Comparison of ENCODE assay signal across 19 cellular contexts in genomic region chr2:766255-766654, GRCh38.
DNase-seq lines count a peak whose midpoint lies in the region; ATAC-seq and TF ChIP-seq lines count a peak whose summit lies in the region.
"Had no signal": no experiment of that assay in that cellular context is flagged by ENCODE, and none has a peak within 500 bp of the region (broad histone marks: within the 10 kb centered on the region; RNA-seq: fewer than 3 reads in every experiment).

No MANE protein-coding gene starts in this region.

- H3K27me3 Mint-ChIP-seq in effector memory CD8-positive, alpha-beta T cell: peaks cover 8 to 26% of the 10 kb centered on the region in 2 donors
- peaks cover 3 to 9% of the 10 kb centered on the region in 2 donors for H3K27me3 Mint-ChIP-seq in natural killer cell (ENCODE audit: low read depth in 2 of 2)
- H3K27me3 Mint-ChIP-seq in T-helper 17 cell: peaks cover 12% of the 10 kb centered on the region

- H2AFZ ChIP-seq in DND-41 (ENCODE audit: low read depth, low read length): peak overlapping the region; percentile 41
- H2AFZ ChIP-seq: GM23248 had no signal

- DNase-seq in DND-41: no peak
- peak; percentile 18 for DNase-seq in RPMI7951 (ENCODE audit: low read depth)
- DNase-seq in effector memory CD8-positive, alpha-beta T cell: no peak
- no peak for DNase-seq in natural killer cell
- no peak for DNase-seq in T-helper 17 cell
- DNase-seq in GM20000 (ENCODE audit: low spot score): no peak
- no peak for DNase-seq in activated gamma-delta T cell treated with Interleukin-2 at 50 U/mL for 16 hours
- DNase-seq: Calu3; CD8-positive, alpha-beta T cell; DMS79 treated with DMSO at 0.1 percent for 48 hours; EL; GM23248; HFFc6 had no signal

- H3K36me3 ChIP-seq in DND-41 (ENCODE audit: insufficient read depth, low read length): no peaks in the 10 kb centered on the region
- H3K36me3 ChIP-seq: BLaER1 treated with 17β-estradiol and CSF1 and Interleukin-3, amounts not matched to agents 10 nM and 100 nM had no signal

- no peak for ATAC-seq in DND-41 (ENCODE audit: insufficient read depth, low read depth)
- no peak for ATAC-seq in effector memory CD8-positive, alpha-beta T cell (replicated peaks)
- no peak for ATAC-seq in natural killer cell
- no peak for ATAC-seq in T-helper 17 cell
- ATAC-seq in GM19463 (IDR thresholded peaks at IDR 0.05; ENCODE audit: unreplicated experiment): no peak
- ATAC-seq: CD8-positive, alpha-beta T cell; GM12878; HCT116 had no signal

- no peaks in the 10 kb centered on the region for H4K20me1 ChIP-seq in DND-41 (ENCODE audit: insufficient read depth, low read length)
- H4K20me1 ChIP-seq: BLaER1 treated with 17β-estradiol and CSF1 and Interleukin-3, amounts not matched to agents 10 nM and 100 nM had no signal

- peak overlapping the region; percentile 55 for H3K4me2 ChIP-seq in DND-41 (ENCODE audit: insufficient read depth, low read length)
- H3K4me2 ChIP-seq: BLaER1 treated with 17β-estradiol and CSF1 and Interleukin-3, amounts not matched to agents 10 nM and 100 nM had no signal

- intact Hi-C loops in natural killer cell (cut with micrococcal nuclease): no loop called here

- H3K27ac ChIP-seq in DND-41 (ENCODE audit: low read length): peak overlapping the region; percentile 99
- H3K27ac ChIP-seq: BLaER1 treated with 17β-estradiol and CSF1 and Interleukin-3, amounts not matched to agents 10 nM and 100 nM; GM23248; HL-60 had no signal

- TF ChIP-seq CTCF in DND-41 (IDR thresholded peaks at IDR 0.05; ENCODE audit: borderline replicate concordance, extremely low read depth, low read length, poor library complexity, severe bottlenecking): no peak
- no peak for TF ChIP-seq CTCF in natural killer cell (IDR thresholded peaks at IDR 0.05)
- no peak for TF ChIP-seq CTCF in GM20000 (IDR thresholded peaks at IDR 0.05; ENCODE audit: extremely low read depth, missing control alignments)

- no peaks in the 10 kb centered on the region for H3K9me3 Mint-ChIP-seq in effector memory CD8-positive, alpha-beta T cell
- H3K9me3 Mint-ChIP-seq in natural killer cell: no peaks in the 10 kb centered on the region
- H3K9me3 Mint-ChIP-seq: CD8-positive, alpha-beta T cell had no signal

- peaks cover 7% of the 10 kb centered on the region for H3K36me3 Mint-ChIP-seq in effector memory CD8-positive, alpha-beta T cell (ENCODE audit: insufficient read depth)
- H3K36me3 Mint-ChIP-seq in natural killer cell: no peaks in the 10 kb centered on the region
- no peaks in the 10 kb centered on the region for H3K36me3 Mint-ChIP-seq in T-helper 17 cell (ENCODE audit: low read depth)
- H3K36me3 Mint-ChIP-seq: CD8-positive, alpha-beta T cell had no signal

- H3K9ac ChIP-seq in DND-41 (ENCODE audit: low read depth, low read length): peak overlapping the region; percentile 61
- H3K9ac ChIP-seq: BLaER1 treated with 17β-estradiol and CSF1 and Interleukin-3, amounts not matched to agents 10 nM and 100 nM; GM23248 had no signal

- H3K27ac Mint-ChIP-seq in effector memory CD8-positive, alpha-beta T cell: peak overlapping the region in 1 of 2 donors; percentile 54
- H3K27ac Mint-ChIP-seq in natural killer cell: peak overlapping the region; percentile 23 to 73
- H3K27ac Mint-ChIP-seq in T-helper 17 cell: no peak overlapping the region
- H3K27ac Mint-ChIP-seq: B cell; CD8-positive, alpha-beta T cell; HFFc6 had no signal

- H3K9me3 ChIP-seq in DND-41 (ENCODE audit: insufficient read depth, low read length, severe bottlenecking): peaks cover 5% of the 10 kb centered on the region
- no peaks in the 10 kb centered on the region for H3K9me3 ChIP-seq in T-helper 17 cell (ENCODE audit: control insufficient read depth, low read length, poor library complexity, severe bottlenecking)

- H3K27me3 ChIP-seq in DND-41 (ENCODE audit: insufficient read depth, low read length, poor library complexity): no peaks in the 10 kb centered on the region
- H3K27me3 ChIP-seq: BLaER1 treated with 17β-estradiol and CSF1 and Interleukin-3, amounts not matched to agents 10 nM and 100 nM had no signal

- H3K4me3 ChIP-seq in DND-41 (ENCODE audit: low read depth in 1 of 2, low read length in 2 of 2): peak overlapping the region in 1 of 2 experiments; percentile 42; a peak in 1 of 4 replicates
- H3K4me3 ChIP-seq: BLaER1 treated with 17β-estradiol and CSF1 and Interleukin-3, amounts not matched to agents 10 nM and 100 nM; GM12878; GM23248 had no signal

- H3K79me2 ChIP-seq in DND-41 (ENCODE audit: insufficient read depth, low read length): 0 out of 2 replicates have a peak, but pooled peaks cover 8% of the 10 kb centered on the region

- peak overlapping the region; percentile 39 for H3K4me3 Mint-ChIP-seq in effector memory CD8-positive, alpha-beta T cell
- H3K4me3 Mint-ChIP-seq in natural killer cell (peak overlapping the region; percentile 71), T-helper 17 cell (no peak overlapping the region)
- H3K4me3 Mint-ChIP-seq: B cell; CD8-positive, alpha-beta T cell; HFFc6 had no signal

- peaks cover 28 to 32% of the 10 kb centered on the region in 2 donors for H3K4me1 Mint-ChIP-seq in effector memory CD8-positive, alpha-beta T cell (ENCODE audit: low read depth in 2 of 2)
- H3K4me1 Mint-ChIP-seq in natural killer cell (peaks cover 41 to 48% of the 10 kb centered on the region in 2 donors), T-helper 17 cell (peaks cover 10% of the 10 kb centered on the region)
- H3K4me1 Mint-ChIP-seq: B cell had no signal

- H3K4me1 ChIP-seq in DND-41 (ENCODE audit: insufficient read depth, low read length): peaks cover 100% of the 10 kb centered on the region
